In the genomic region with DNA sequence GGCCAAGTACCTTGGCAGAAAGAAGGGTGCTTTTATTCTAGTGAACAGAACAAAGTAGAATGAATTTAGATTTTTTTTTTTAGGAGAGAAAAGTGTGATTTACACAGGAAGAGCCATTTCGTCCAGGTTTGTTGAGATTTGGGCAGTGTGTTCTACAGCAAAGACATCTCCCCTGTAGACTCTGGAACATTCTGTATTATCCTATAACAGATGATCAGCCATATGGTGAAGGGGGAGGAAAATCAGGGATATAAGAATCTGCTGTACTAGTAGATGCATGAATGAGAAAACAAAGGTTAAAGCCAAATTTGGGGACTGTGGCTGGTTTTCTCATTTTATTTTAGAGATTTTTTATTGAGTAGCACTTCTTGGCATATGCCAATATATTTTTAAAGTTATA, we compare ENCODE assay signal across 25 cellular contexts.
"Had no signal": no experiment of that assay in that cellular context is flagged by ENCODE, and none has a peak within 500 bp of the region (broad histone marks: within the 10 kb centered on the region; RNA-seq: fewer than 3 reads in every experiment).

No MANE protein-coding gene starts in this region.

- H3K27ac Mint-ChIP-seq: naive thymus-derived CD4-positive, alpha-beta T cell; natural killer cell treated with Interleukin-12 subunit alpha and Interleukin-12 subunit beta and Interleukin-15 and Interleukin-18, amount 100 ng/mL, for 72 hours; progenitor cell of endocrine pancreas; stimulated activated naive B cell treated with anti-CD40 and anti-IgM and Interleukin-4, amounts not matched to agents 10 μg/mL and 1 μg/mL and 100 μg/mL, for 72 hours had no signal

- H3K27me3 Mint-ChIP-seq: naive thymus-derived CD4-positive, alpha-beta T cell; natural killer cell treated with Interleukin-12 subunit alpha and Interleukin-12 subunit beta and Interleukin-15 and Interleukin-18, amount 100 ng/mL, for 72 hours; progenitor cell of endocrine pancreas; stimulated activated naive B cell treated with anti-CD40 and anti-IgM and Interleukin-4, amounts not matched to agents 10 μg/mL and 1 μg/mL and 100 μg/mL, for 72 hours had no signal

- H3K4me3 Mint-ChIP-seq: naive thymus-derived CD4-positive, alpha-beta T cell; natural killer cell treated with Interleukin-12 subunit alpha and Interleukin-12 subunit beta and Interleukin-15 and Interleukin-18, amount 100 ng/mL, for 72 hours; stimulated activated naive B cell treated with anti-CD40 and anti-IgM and Interleukin-4, amounts not matched to agents 10 μg/mL and 1 μg/mL and 100 μg/mL, for 72 hours had no signal

- H3K36me3 ChIP-seq: left lung, lower lobe of right lung, ovary, stomach, suprapubic skin, thoracic aorta, tibial artery, upper lobe of right lung had no signal

- H3K4me1 Mint-ChIP-seq: naive thymus-derived CD4-positive, alpha-beta T cell; stimulated activated naive B cell treated with anti-CD40 and anti-IgM and Interleukin-4, amounts not matched to agents 10 μg/mL and 1 μg/mL and 100 μg/mL, for 72 hours had no signal

- H3K36me3 Mint-ChIP-seq: naive thymus-derived CD4-positive, alpha-beta T cell; stimulated activated naive B cell treated with anti-CD40 and anti-IgM and Interleukin-4, amounts not matched to agents 10 μg/mL and 1 μg/mL and 100 μg/mL, for 72 hours had no signal

- H3K9me3 ChIP-seq: left lung, lower lobe of right lung, ovary, suprapubic skin, thoracic aorta, tibial artery, upper lobe of right lung had no signal

- H3K4me1 ChIP-seq: left lung, lower lobe of right lung, stomach, suprapubic skin, tibial artery, upper lobe of right lung had no signal

- ATAC-seq: left colon; left lung; lower lobe of right lung; naive thymus-derived CD4-positive, alpha-beta T cell; natural killer cell treated with Interleukin-12 subunit alpha and Interleukin-12 subunit beta and Interleukin-15 and Interleukin-18, amount 100 ng/mL, for 72 hours; right cardiac atrium; sciatic nerve; stimulated activated naive B cell treated with anti-CD40 and anti-IgM and Interleukin-4, amounts not matched to agents 10 μg/mL and 1 μg/mL and 100 μg/mL, for 72 hours; stimulated activated naive CD8-positive, alpha-beta T cell treated with anti-CD3 and anti-CD28 coated beads, Interleukin-15, Interleukin-2, amounts not matched to agents 100 U/mL and 50 U/mL, for 24 hours; upper lobe of right lung had no signal

- H3K4me3 ChIP-seq: left lung, lower lobe of right lung, ovary, skin epidermis, stomach, suprapubic skin, thoracic aorta, tibial artery, upper lobe of right lung had no signal

- DNase-seq: kidney; left colon; left lung; lower lobe of right lung; mammary epithelial cell; mesenchymal stem cell; naive thymus-derived CD4-positive, alpha-beta T cell; ovary; right cardiac atrium; stimulated activated CD4-positive, alpha-beta T cell treated with anti-CD3 and anti-CD28 coated beads, Interleukin-12 subunit alpha, Interleukin-12 subunit beta, amount 100 ng/mL, for 4 hours; stimulated activated CD4-positive, alpha-beta T cell treated with anti-CD3 and anti-CD28 coated beads, Interleukin-15, amount 100 ng/mL, for 24 hours; stimulated activated CD4-positive, alpha-beta T cell treated with anti-CD3 and anti-CD28 coated beads, Interleukin-2, amount 100 ng/mL, for 24 hours; stimulated activated CD4-positive, alpha-beta T cell treated with anti-CD3 and anti-CD28 coated beads, Interleukin-4, amount 100 ng/mL, for 1 hour; stimulated activated naive B cell treated with anti-CD40 and anti-IgM and Interleukin-4, amounts not matched to agents 10 μg/mL and 1 μg/mL and 100 μg/mL, for 72 hours; stimulated activated naive CD8-positive, alpha-beta T cell treated with anti-CD3 and anti-CD28 coated beads, Interleukin-15, Interleukin-2, amounts not matched to agents 100 U/mL and 50 U/mL, for 24 hours; stomach; tibial artery; trophoblast cell; upper lobe of right lung had no signal
